Comparison of ENCODE assay signal across 1 cellular context in the genomic region with DNA sequence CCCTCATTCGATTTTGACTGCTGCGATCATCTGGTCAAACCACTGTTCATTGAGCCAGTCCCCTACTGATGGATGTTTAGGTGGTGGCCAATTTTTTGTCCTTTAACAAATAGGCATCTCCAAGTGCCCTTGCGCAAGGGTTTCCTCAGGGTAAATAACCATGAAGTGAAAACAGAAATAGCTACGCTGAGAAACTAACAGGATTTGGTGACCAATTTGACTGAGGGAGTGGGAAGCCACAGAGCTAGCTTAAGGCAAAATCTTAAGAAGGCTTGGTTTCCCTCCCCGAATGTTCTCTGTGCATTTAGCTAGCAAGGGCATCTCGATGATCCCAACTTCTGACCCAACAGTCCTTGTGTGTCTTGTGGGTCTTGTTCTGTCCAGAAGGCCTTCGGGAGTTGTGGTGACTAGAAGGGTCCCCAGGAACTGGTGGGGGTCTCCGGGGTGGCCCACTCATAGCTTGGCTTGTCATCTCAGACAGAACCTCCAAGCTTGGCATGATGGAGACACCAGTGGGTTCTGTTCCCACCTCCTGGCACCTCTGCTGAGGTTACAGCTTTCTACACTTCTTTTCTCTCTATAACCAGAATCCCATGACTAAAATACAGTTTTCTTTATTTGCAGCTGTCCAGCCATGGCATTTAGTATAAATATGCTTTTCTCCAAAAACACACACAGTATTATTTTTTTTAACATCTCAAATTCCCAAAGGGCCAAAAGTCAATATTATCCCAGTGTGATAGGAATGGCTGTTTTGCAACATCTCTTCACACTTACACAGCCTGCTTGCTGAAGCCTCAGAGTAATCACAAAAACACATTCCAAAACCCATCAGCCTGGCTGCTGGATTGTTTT.
TF ChIP-seq lines count a peak whose summit lies in the region.

No MANE protein-coding gene starts in this region.

TF ChIP-seq in HepG2, 621 proteins besides CTCF, POLR2A, EP300 and RAD21 (continued from another document and continues in another):
- TF ChIP-seq, protein P1, sequence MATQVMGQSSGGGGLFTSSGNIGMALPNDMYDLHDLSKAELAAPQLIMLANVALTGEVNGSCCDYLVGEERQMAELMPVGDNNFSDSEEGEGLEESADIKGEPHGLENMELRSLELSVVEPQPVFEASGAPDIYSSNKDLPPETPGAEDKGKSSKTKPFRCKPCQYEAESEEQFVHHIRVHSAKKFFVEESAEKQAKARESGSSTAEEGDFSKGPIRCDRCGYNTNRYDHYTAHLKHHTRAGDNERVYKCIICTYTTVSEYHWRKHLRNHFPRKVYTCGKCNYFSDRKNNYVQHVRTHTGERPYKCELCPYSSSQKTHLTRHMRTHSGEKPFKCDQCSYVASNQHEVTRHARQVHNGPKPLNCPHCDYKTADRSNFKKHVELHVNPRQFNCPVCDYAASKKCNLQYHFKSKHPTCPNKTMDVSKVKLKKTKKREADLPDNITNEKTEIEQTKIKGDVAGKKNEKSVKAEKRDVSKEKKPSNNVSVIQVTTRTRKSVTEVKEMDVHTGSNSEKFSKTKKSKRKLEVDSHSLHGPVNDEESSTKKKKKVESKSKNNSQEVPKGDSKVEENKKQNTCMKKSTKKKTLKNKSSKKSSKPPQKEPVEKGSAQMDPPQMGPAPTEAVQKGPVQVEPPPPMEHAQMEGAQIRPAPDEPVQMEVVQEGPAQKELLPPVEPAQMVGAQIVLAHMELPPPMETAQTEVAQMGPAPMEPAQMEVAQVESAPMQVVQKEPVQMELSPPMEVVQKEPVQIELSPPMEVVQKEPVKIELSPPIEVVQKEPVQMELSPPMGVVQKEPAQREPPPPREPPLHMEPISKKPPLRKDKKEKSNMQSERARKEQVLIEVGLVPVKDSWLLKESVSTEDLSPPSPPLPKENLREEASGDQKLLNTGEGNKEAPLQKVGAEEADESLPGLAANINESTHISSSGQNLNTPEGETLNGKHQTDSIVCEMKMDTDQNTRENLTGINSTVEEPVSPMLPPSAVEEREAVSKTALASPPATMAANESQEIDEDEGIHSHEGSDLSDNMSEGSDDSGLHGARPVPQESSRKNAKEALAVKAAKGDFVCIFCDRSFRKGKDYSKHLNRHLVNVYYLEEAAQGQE (IDR thresholded peaks at IDR 0.05; ENCODE audit: borderline replicate concordance in 1 of 2, low read depth in 1 of 2, low read length in 2 of 2) = peak in 1 of 2 experiments; percentile 42; a peak in 1 of 4 replicates
- TF ChIP-seq KDM6A (CRISPR knock-in tag; IDR thresholded peaks at IDR 0.05; ENCODE audit: low read depth) (peak; percentile 67; the same call in 1 of the 2 replicates), GFI1 (CRISPR knock-in tag; IDR thresholded peaks at IDR 0.05; ENCODE audit: borderline replicate concordance) (peak; percentile 89), AGO1 (IDR thresholded peaks at IDR 0.05; ENCODE audit: low read depth, low read length, poor library complexity, severe bottlenecking) (no peak), SRF (IDR thresholded peaks at IDR 0.05; ENCODE audit: low read depth, low read length) (no peak), ZNF713 (CRISPR knock-in tag; IDR thresholded peaks at IDR 0.05) (no peak), ZNF782 (CRISPR knock-in tag; IDR thresholded peaks at IDR 0.05; ENCODE audit: borderline replicate concordance) (no peak), HDAC2 (CRISPR knock-in tag; IDR thresholded peaks at IDR 0.05) (peak; percentile 99), ISX (CRISPR knock-in tag; conservative IDR thresholded peaks at IDR 0.05) (no peak), GZF1 (CRISPR knock-in tag; IDR thresholded peaks at IDR 0.05) (no peak), GTF3A (CRISPR knock-in tag; conservative IDR thresholded peaks at IDR 0.05) (no peak), ZNF569 (CRISPR knock-in tag; IDR thresholded peaks at IDR 0.05; ENCODE audit: borderline replicate concordance) (no peak), ZNF367 (CRISPR knock-in tag; IDR thresholded peaks at IDR 0.05; ENCODE audit: borderline replicate concordance) (no peak), ZBTB8A (CRISPR knock-in tag; IDR thresholded peaks at IDR 0.05; ENCODE audit: borderline replicate concordance, low read depth) (no peak), ZNF451 (CRISPR knock-in tag; IDR thresholded peaks at IDR 0.05) (no peak), ZNF343 (CRISPR knock-in tag; IDR thresholded peaks at IDR 0.05) (no peak), ZNF253 (CRISPR knock-in tag; IDR thresholded peaks at IDR 0.05; ENCODE audit: borderline replicate concordance) (no peak), LCORL (IDR thresholded peaks at IDR 0.05) (peak; percentile 84; the same call in 1 of the 2 replicates), LCORL (CRISPR knock-in tag; IDR thresholded peaks at IDR 0.05) (peak; percentile 88), ZNF788 (CRISPR knock-in tag; IDR thresholded peaks at IDR 0.05; ENCODE audit: borderline replicate concordance) (peak; percentile 74; the same call in 1 of the 2 replicates), ZSCAN12 (CRISPR knock-in tag; IDR thresholded peaks at IDR 0.05) (0 out of 2 replicates have a peak, but pooled peaks have one; percentile 24), SP4 (CRISPR knock-in tag; IDR thresholded peaks at IDR 0.05) (no peak), CAMTA2 (CRISPR knock-in tag; IDR thresholded peaks at IDR 0.05; ENCODE audit: borderline replicate concordance) (no peak), ZNF839 (CRISPR knock-in tag; IDR thresholded peaks at IDR 0.05; ENCODE audit: borderline replicate concordance) (no peak), MEF2D (CRISPR knock-in tag; IDR thresholded peaks at IDR 0.05) (no peak; the same call in 1 of the 2 replicates), ZNF660 (CRISPR knock-in tag; IDR thresholded peaks at IDR 0.05; ENCODE audit: borderline replicate concordance, low read depth) (no peak)
- TF ChIP-seq, protein P2, sequence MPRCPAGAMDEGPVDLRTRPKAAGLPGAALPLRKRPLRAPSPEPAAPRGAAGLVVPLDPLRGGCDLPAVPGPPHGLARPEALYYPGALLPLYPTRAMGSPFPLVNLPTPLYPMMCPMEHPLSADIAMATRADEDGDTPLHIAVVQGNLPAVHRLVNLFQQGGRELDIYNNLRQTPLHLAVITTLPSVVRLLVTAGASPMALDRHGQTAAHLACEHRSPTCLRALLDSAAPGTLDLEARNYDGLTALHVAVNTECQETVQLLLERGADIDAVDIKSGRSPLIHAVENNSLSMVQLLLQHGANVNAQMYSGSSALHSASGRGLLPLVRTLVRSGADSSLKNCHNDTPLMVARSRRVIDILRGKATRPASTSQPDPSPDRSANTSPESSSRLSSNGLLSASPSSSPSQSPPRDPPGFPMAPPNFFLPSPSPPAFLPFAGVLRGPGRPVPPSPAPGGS (CRISPR knock-in tag; IDR thresholded peaks at IDR 0.05) = no peak
- TF ChIP-seq, protein P3, sequence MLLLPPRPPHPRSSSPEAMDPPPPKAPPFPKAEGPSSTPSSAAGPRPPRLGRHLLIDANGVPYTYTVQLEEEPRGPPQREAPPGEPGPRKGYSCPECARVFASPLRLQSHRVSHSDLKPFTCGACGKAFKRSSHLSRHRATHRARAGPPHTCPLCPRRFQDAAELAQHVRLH (CRISPR knock-in tag; IDR thresholded peaks at IDR 0.05; ENCODE audit: borderline replicate concordance, low read depth) = no peak
- TF ChIP-seq, protein P4, sequence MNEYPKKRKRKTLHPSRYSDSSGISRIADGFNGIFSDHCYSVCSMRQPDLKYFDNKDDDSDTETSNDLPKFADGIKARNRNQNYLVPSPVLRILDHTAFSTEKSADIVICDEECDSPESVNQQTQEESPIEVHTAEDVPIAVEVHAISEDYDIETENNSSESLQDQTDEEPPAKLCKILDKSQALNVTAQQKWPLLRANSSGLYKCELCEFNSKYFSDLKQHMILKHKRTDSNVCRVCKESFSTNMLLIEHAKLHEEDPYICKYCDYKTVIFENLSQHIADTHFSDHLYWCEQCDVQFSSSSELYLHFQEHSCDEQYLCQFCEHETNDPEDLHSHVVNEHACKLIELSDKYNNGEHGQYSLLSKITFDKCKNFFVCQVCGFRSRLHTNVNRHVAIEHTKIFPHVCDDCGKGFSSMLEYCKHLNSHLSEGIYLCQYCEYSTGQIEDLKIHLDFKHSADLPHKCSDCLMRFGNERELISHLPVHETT (CRISPR knock-in tag; conservative IDR thresholded peaks at IDR 0.05) = 0 out of 2 replicates have a peak, but pooled peaks have one; percentile 35
- TF ChIP-seq, protein P5, sequence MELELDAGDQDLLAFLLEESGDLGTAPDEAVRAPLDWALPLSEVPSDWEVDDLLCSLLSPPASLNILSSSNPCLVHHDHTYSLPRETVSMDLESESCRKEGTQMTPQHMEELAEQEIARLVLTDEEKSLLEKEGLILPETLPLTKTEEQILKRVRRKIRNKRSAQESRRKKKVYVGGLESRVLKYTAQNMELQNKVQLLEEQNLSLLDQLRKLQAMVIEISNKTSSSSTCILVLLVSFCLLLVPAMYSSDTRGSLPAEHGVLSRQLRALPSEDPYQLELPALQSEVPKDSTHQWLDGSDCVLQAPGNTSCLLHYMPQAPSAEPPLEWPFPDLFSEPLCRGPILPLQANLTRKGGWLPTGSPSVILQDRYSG (CRISPR knock-in tag; IDR thresholded peaks at IDR 0.05) = no peak
- TF ChIP-seq, protein P6, sequence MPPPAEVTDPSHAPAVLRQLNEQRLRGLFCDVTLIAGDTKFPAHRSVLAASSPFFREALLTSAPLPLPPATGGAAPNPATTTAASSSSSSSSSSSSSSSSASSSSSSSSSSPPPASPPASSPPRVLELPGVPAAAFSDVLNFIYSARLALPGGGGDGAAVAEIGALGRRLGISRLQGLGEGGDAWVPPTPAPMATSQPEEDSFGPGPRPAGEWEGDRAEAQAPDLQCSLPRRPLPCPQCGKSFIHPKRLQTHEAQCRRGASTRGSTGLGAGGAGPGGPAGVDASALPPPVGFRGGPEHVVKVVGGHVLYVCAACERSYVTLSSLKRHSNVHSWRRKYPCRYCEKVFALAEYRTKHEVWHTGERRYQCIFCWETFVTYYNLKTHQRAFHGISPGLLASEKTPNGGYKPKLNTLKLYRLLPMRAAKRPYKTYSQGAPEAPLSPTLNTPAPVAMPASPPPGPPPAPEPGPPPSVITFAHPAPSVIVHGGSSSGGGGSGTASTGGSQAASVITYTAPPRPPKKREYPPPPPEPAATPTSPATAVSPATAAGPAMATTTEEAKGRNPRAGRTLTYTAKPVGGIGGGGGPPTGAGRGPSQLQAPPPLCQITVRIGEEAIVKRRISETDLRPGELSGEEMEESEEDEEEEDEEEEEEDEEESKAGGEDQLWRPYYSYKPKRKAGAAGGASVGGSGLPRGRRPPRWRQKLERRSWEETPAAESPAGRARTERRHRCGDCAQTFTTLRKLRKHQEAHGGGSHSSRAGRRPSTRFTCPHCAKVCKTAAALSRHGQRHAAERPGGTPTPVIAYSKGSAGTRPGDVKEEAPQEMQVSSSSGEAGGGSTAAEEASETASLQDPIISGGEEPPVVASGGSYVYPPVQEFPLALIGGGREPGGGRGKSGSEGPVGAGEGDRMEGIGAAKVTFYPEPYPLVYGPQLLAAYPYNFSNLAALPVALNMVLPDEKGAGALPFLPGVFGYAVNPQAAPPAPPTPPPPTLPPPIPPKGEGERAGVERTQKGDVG (CRISPR knock-in tag; IDR thresholded peaks at IDR 0.05; ENCODE audit: borderline replicate concordance) = 0 out of 2 replicates have a peak, but pooled peaks have one; percentile 15
- TF ChIP-seq, protein P7, sequence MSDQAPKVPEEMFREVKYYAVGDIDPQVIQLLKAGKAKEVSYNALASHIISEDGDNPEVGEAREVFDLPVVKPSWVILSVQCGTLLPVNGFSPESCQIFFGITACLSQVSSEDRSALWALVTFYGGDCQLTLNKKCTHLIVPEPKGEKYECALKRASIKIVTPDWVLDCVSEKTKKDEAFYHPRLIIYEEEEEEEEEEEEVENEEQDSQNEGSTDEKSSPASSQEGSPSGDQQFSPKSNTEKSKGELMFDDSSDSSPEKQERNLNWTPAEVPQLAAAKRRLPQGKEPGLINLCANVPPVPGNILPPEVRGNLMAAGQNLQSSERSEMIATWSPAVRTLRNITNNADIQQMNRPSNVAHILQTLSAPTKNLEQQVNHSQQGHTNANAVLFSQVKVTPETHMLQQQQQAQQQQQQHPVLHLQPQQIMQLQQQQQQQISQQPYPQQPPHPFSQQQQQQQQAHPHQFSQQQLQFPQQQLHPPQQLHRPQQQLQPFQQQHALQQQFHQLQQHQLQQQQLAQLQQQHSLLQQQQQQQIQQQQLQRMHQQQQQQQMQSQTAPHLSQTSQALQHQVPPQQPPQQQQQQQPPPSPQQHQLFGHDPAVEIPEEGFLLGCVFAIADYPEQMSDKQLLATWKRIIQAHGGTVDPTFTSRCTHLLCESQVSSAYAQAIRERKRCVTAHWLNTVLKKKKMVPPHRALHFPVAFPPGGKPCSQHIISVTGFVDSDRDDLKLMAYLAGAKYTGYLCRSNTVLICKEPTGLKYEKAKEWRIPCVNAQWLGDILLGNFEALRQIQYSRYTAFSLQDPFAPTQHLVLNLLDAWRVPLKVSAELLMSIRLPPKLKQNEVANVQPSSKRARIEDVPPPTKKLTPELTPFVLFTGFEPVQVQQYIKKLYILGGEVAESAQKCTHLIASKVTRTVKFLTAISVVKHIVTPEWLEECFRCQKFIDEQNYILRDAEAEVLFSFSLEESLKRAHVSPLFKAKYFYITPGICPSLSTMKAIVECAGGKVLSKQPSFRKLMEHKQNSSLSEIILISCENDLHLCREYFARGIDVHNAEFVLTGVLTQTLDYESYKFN (CRISPR knock-in tag; conservative IDR thresholded peaks at IDR 0.05) = peak; percentile 83
- TF ChIP-seq, protein P8, sequence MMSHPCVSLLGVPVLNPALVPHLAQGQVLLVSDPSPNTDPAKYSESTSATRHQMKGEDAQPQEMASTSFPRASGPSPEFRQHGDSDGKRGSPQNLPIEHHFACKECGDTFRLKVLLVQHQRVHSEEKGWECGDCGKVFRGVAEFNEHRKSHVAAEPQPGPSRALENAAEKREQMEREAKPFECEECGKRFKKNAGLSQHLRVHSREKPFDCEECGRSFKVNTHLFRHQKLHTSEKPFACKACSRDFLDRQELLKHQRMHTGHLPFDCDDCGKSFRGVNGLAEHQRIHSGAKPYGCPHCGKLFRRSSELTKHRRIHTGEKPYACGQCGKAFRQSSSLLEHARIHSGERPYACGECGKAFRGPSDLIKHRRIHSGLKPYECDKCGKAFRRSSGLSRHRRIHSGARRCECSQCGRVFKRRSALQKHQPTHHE (CRISPR knock-in tag; IDR thresholded peaks at IDR 0.05; ENCODE audit: borderline replicate concordance) = no peak
- TF ChIP-seq, protein P9, sequence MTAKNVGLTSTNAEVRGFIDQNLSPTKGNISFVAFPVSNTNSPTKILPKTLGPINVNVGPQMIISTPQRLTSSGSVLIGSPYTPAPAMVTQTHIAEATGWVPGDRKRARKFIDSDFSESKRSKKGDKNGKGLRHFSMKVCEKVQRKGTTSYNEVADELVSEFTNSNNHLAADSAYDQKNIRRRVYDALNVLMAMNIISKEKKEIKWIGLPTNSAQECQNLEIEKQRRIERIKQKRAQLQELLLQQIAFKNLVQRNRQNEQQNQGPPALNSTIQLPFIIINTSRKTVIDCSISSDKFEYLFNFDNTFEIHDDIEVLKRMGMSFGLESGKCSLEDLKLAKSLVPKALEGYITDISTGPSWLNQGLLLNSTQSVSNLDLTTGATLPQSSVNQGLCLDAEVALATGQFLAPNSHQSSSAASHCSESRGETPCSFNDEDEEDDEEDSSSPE (CRISPR knock-in tag; IDR thresholded peaks at IDR 0.05) = 0 out of 2 replicates have a peak, but pooled peaks have one; percentile 33
- TF ChIP-seq, protein P10, sequence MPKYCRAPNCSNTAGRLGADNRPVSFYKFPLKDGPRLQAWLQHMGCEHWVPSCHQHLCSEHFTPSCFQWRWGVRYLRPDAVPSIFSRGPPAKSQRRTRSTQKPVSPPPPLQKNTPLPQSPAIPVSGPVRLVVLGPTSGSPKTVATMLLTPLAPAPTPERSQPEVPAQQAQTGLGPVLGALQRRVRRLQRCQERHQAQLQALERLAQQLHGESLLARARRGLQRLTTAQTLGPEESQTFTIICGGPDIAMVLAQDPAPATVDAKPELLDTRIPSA (CRISPR knock-in tag; IDR thresholded peaks at IDR 0.05; ENCODE audit: borderline replicate concordance) = no peak
